Comparison of ENCODE assay signal across 1 cellular context in the genomic region with DNA sequence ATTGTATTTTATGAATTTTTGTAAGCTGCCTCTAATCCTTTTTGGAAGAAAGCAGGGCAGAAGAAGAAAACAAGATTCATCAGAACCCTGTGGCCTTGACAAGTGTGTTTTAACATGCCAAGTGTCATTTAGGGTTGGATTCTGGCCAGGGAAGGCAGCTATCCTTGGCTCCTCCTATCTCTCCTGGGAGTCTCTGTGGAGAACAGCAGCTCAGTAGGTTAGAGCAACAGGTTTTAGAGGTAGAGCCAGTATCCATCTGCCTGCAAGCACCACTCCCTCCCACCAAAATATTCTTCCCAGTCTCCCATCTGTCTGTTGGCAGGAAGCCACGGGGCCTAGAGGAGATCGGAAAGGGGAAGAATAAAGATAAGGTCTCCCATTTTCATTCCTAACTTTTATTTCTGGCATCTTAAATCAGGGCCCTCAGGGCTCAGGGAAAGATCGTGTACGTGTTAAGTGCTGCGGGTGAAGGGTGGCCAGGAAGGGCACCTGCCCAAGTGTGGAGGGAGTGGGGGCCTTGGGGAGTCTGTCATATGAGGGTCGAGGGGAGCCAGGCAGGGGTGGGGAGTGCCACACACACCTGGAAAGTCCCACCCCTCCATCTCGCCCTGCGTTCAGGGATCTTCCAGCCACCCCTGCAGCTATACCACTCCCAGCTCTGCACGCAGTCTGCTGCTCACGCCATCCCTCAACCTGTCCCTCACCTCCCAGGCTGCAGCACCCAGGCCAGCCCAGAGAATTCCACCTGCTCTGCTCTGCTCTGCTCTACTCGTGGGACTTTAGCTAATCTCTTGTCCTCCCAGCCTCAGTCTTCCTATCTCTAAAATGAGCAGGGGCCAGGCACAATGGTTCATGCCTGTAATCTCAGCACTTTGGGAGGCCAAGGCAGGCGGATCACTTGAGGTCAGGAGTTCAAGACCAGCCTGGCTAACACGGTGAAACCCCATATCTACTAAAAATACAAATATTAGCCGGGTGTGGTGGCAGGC.
TF ChIP-seq lines count a peak whose summit lies in the region.

No MANE protein-coding gene starts in this region.

TF ChIP-seq in GM23338, 12 proteins besides CTCF, POLR2A, EP300 and RAD21 (continued from another document):
- TF ChIP-seq, protein P1, sequence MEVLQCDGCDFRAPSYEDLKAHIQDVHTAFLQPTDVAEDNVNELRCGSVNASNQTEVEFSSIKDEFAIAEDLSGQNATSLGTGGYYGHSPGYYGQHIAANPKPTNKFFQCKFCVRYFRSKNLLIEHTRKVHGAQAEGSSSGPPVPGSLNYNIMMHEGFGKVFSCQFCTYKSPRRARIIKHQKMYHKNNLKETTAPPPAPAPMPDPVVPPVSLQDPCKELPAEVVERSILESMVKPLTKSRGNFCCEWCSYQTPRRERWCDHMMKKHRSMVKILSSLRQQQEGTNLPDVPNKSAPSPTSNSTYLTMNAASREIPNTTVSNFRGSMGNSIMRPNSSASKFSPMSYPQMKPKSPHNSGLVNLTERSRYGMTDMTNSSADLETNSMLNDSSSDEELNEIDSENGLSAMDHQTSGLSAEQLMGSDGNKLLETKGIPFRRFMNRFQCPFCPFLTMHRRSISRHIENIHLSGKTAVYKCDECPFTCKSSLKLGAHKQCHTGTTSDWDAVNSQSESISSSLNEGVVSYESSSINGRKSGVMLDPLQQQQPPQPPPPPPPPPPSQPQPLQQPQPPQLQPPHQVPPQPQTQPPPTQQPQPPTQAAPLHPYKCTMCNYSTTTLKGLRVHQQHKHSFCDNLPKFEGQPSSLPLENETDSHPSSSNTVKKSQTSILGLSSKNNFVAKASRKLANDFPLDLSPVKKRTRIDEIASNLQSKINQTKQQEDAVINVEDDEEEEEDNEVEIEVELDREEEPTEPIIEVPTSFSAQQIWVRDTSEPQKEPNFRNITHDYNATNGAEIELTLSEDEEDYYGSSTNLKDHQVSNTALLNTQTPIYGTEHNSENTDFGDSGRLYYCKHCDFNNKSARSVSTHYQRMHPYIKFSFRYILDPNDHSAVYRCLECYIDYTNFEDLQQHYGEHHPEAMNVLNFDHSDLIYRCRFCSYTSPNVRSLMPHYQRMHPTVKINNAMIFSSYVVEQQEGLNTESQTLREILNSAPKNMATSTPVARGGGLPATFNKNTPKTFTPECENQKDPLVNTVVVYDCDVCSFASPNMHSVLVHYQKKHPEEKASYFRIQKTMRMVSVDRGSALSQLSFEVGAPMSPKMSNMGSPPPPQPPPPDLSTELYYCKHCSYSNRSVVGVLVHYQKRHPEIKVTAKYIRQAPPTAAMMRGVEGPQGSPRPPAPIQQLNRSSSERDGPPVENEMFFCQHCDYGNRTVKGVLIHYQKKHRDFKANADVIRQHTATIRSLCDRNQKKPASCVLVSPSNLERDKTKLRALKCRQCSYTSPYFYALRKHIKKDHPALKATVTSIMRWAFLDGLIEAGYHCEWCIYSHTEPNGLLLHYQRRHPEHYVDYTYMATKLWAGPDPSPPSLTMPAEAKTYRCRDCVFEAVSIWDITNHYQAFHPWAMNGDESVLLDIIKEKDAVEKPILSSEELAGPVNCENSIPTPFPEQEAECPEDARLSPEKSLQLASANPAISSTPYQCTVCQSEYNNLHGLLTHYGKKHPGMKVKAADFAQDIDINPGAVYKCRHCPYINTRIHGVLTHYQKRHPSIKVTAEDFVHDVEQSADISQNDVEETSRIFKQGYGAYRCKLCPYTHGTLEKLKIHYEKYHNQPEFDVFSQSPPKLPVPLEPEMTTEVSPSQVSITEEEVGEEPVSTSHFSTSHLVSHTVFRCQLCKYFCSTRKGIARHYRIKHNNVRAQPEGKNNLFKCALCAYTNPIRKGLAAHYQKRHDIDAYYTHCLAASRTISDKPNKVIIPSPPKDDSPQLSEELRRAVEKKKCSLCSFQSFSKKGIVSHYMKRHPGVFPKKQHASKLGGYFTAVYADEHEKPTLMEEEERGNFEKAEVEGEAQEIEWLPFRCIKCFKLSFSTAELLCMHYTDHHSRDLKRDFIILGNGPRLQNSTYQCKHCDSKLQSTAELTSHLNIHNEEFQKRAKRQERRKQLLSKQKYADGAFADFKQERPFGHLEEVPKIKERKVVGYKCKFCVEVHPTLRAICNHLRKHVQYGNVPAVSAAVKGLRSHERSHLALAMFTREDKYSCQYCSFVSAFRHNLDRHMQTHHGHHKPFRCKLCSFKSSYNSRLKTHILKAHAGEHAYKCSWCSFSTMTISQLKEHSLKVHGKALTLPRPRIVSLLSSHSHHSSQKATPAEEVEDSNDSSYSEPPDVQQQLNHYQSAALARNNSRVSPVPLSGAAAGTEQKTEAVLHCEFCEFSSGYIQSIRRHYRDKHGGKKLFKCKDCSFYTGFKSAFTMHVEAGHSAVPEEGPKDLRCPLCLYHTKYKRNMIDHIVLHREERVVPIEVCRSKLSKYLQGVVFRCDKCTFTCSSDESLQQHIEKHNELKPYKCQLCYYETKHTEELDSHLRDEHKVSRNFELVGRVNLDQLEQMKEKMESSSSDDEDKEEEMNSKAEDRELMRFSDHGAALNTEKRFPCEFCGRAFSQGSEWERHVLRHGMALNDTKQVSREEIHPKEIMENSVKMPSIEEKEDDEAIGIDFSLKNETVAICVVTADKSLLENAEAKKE (CRISPR knock-in tag; IDR thresholded peaks at IDR 0.05), result no peak
- no peak for TF ChIP-seq POLR2AphosphoS5 (IDR thresholded peaks at IDR 0.05; ENCODE audit: low read depth)
TF ChIP-seq in GM23338: peak in this region for 0.
